In the genomic region with DNA sequence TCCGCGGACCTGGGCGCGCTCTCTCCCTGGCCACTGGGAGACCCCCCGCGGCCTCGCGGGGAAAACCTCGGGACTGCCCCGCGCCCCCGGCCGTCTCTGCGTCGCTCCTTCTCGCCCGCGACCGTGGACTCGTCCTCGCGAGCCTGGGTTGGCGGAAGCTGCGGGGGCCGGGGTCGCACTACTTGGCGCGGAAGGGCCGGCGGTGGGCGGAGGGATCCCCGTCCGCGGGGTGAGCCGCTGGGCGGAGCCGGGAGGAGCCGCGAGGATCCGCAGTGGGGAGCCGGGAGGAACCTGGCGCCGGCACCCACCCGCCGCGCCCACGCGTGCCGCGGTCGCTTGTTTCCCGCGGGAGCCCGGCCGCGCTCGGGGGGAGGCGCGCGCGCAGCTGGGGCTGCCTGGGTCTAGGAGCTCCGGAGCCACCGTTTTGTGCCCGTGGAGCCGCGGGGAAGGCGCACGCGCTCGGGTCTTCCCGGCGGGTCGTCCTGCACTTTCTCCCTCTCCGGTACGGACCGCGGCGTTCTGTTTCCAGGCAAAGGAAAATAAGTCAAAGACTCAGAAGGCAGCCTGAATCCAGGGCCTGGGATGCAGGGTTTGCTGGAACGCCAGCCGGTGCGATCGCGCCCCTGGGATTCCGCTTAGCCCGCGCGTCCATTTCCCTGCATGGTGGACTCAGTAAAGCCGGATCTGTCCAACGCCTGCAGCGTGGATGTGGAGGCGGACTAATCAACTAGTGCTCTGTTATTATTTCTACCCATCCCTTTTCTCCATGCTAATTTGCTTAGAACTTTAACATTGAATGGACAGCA, we compare ENCODE assay signal across 1 cellular context.
A peak's percentile ranks its signal among the peaks of the same experiment; 100 is the strongest.
TF ChIP-seq lines count a peak whose summit lies in the region.

No MANE protein-coding gene starts in this region.

TF ChIP-seq in HepG2, 621 proteins besides CTCF, POLR2A, EP300 and RAD21 (continued from another document and continues in another):
- TF ChIP-seq, protein P1, sequence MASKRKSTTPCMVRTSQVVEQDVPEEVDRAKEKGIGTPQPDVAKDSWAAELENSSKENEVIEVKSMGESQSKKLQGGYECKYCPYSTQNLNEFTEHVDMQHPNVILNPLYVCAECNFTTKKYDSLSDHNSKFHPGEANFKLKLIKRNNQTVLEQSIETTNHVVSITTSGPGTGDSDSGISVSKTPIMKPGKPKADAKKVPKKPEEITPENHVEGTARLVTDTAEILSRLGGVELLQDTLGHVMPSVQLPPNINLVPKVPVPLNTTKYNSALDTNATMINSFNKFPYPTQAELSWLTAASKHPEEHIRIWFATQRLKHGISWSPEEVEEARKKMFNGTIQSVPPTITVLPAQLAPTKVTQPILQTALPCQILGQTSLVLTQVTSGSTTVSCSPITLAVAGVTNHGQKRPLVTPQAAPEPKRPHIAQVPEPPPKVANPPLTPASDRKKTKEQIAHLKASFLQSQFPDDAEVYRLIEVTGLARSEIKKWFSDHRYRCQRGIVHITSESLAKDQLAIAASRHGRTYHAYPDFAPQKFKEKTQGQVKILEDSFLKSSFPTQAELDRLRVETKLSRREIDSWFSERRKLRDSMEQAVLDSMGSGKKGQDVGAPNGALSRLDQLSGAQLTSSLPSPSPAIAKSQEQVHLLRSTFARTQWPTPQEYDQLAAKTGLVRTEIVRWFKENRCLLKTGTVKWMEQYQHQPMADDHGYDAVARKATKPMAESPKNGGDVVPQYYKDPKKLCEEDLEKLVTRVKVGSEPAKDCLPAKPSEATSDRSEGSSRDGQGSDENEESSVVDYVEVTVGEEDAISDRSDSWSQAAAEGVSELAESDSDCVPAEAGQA (IDR thresholded peaks at IDR 0.05; ENCODE audit: low read depth), result peak; percentile 57; the same call in 1 of the 2 replicates
- TF ChIP-seq, protein P1 (CRISPR knock-in tag; IDR thresholded peaks at IDR 0.05; ENCODE audit: borderline replicate concordance), result peak; percentile 60; the same call in 1 of the 2 replicates
- TF ChIP-seq CCDC6 (CRISPR knock-in tag; IDR thresholded peaks at IDR 0.05) (peak; percentile 70; the same call in 1 of the 2 replicates), TEAD3 (CRISPR knock-in tag; optimal IDR thresholded peaks at IDR 0.05; ENCODE audit: borderline replicate concordance) (no peak), FOXA1 (IDR thresholded peaks at IDR 0.05) (no peak), FOXA1 (CRISPR knock-in tag; IDR thresholded peaks at IDR 0.05) (no peak), NFE2L1 (CRISPR knock-in tag; IDR thresholded peaks at IDR 0.05; ENCODE audit: borderline replicate concordance) (no peak), IRX3 (CRISPR knock-in tag; IDR thresholded peaks at IDR 0.05; ENCODE audit: borderline replicate concordance, low read depth) (peak; percentile 54; the same call in 1 of the 2 replicates), ETV5 (CRISPR knock-in tag; IDR thresholded peaks at IDR 0.05; ENCODE audit: borderline replicate concordance) (peak; percentile 20; the same call in 1 of the 2 replicates), ZNF501 (CRISPR knock-in tag; IDR thresholded peaks at IDR 0.05) (peak; percentile 67; the same call in 1 of the 2 replicates), NR2F2 (IDR thresholded peaks at IDR 0.05; ENCODE audit: borderline replicate concordance, low read depth) (no peak), MED1 (CRISPR knock-in tag; IDR thresholded peaks at IDR 0.05) (peak; percentile 14; the same call in 1 of the 2 replicates), KAT8 (CRISPR knock-in tag; IDR thresholded peaks at IDR 0.05) (peak; percentile 15; the same call in 1 of the 2 replicates), HNRNPK (IDR thresholded peaks at IDR 0.05; ENCODE audit: low read depth, low read length, poor library complexity, severe bottlenecking) (peak; percentile 25), ZNF292 (CRISPR knock-in tag; IDR thresholded peaks at IDR 0.05; ENCODE audit: borderline replicate concordance, low read depth) (no peak), KLF6 (CRISPR knock-in tag; IDR thresholded peaks at IDR 0.05) (no peak; the same call in 1 of the 2 replicates), MYC (CRISPR knock-in tag; IDR thresholded peaks at IDR 0.05; ENCODE audit: borderline replicate concordance) (peak; percentile 76), NCOA2 (CRISPR knock-in tag; IDR thresholded peaks at IDR 0.05) (no peak), NR2F1 (CRISPR knock-in tag; IDR thresholded peaks at IDR 0.05) (peak; percentile 35 to 69; a peak in 3 of 4 replicates), ZNF160 (CRISPR knock-in tag; IDR thresholded peaks at IDR 0.05) (0 out of 2 replicates have a peak, but pooled peaks have one; percentile 68), ZFY (CRISPR knock-in tag; IDR thresholded peaks at IDR 0.05) (peak; percentile 82), ZNF556 (CRISPR knock-in tag; IDR thresholded peaks at IDR 0.05; ENCODE audit: borderline replicate concordance) (peak; percentile 53; the same call in 1 of the 2 replicates)
- TF ChIP-seq, protein P2, sequence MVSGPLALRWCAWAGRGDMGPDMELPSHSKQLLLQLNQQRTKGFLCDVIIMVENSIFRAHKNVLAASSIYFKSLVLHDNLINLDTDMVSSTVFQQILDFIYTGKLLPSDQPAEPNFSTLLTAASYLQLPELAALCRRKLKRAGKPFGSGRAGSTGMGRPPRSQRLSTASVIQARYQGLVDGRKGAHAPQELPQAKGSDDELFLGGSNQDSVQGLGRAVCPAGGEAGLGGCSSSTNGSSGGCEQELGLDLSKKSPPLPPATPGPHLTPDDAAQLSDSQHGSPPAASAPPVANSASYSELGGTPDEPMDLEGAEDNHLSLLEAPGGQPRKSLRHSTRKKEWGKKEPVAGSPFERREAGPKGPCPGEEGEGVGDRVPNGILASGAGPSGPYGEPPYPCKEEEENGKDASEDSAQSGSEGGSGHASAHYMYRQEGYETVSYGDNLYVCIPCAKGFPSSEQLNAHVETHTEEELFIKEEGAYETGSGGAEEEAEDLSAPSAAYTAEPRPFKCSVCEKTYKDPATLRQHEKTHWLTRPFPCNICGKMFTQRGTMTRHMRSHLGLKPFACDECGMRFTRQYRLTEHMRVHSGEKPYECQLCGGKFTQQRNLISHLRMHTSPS (CRISPR knock-in tag; IDR thresholded peaks at IDR 0.05; ENCODE audit: low read depth), result no peak
- TF ChIP-seq, protein P3, sequence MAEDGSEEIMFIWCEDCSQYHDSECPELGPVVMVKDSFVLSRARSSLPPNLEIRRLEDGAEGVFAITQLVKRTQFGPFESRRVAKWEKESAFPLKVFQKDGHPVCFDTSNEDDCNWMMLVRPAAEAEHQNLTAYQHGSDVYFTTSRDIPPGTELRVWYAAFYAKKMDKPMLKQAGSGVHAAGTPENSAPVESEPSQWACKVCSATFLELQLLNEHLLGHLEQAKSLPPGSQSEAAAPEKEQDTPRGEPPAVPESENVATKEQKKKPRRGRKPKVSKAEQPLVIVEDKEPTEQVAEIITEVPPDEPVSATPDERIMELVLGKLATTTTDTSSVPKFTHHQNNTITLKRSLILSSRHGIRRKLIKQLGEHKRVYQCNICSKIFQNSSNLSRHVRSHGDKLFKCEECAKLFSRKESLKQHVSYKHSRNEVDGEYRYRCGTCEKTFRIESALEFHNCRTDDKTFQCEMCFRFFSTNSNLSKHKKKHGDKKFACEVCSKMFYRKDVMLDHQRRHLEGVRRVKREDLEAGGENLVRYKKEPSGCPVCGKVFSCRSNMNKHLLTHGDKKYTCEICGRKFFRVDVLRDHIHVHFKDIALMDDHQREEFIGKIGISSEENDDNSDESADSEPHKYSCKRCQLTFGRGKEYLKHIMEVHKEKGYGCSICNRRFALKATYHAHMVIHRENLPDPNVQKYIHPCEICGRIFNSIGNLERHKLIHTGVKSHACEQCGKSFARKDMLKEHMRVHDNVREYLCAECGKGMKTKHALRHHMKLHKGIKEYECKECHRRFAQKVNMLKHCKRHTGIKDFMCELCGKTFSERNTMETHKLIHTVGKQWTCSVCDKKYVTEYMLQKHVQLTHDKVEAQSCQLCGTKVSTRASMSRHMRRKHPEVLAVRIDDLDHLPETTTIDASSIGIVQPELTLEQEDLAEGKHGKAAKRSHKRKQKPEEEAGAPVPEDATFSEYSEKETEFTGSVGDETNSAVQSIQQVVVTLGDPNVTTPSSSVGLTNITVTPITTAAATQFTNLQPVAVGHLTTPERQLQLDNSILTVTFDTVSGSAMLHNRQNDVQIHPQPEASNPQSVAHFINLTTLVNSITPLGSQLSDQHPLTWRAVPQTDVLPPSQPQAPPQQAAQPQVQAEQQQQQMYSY (CRISPR knock-in tag; IDR thresholded peaks at IDR 0.05), result peak; percentile 78; the same call in 1 of the 2 replicates
- TF ChIP-seq, protein P4, sequence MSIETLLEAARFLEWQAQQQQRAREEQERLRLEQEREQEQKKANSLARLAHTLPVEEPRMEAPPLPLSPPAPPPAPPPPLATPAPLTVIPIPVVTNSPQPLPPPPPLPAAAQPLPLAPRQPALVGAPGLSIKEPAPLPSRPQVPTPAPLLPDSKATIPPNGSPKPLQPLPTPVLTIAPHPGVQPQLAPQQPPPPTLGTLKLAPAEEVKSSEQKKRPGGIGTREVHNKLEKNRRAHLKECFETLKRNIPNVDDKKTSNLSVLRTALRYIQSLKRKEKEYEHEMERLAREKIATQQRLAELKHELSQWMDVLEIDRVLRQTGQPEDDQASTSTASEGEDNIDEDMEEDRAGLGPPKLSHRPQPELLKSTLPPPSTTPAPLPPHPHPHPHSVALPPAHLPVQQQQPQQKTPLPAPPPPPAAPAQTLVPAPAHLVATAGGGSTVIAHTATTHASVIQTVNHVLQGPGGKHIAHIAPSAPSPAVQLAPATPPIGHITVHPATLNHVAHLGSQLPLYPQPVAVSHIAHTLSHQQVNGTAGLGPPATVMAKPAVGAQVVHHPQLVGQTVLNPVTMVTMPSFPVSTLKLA (IDR thresholded peaks at IDR 0.05), result no peak
- TF ChIP-seq, protein P5, sequence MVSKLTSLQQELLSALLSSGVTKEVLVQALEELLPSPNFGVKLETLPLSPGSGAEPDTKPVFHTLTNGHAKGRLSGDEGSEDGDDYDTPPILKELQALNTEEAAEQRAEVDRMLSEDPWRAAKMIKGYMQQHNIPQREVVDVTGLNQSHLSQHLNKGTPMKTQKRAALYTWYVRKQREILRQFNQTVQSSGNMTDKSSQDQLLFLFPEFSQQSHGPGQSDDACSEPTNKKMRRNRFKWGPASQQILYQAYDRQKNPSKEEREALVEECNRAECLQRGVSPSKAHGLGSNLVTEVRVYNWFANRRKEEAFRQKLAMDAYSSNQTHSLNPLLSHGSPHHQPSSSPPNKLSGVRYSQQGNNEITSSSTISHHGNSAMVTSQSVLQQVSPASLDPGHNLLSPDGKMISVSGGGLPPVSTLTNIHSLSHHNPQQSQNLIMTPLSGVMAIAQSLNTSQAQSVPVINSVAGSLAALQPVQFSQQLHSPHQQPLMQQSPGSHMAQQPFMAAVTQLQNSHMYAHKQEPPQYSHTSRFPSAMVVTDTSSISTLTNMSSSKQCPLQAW (CRISPR knock-in tag; IDR thresholded peaks at IDR 0.05), result no peak
- TF ChIP-seq, protein P6, sequence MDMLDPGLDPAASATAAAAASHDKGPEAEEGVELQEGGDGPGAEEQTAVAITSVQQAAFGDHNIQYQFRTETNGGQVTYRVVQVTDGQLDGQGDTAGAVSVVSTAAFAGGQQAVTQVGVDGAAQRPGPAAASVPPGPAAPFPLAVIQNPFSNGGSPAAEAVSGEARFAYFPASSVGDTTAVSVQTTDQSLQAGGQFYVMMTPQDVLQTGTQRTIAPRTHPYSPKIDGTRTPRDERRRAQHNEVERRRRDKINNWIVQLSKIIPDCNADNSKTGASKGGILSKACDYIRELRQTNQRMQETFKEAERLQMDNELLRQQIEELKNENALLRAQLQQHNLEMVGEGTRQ (IDR thresholded peaks at IDR 0.05; ENCODE audit: low read depth, low read length), result no peak
- TF ChIP-seq, protein P6 (CRISPR knock-in tag; IDR thresholded peaks at IDR 0.05; ENCODE audit: borderline replicate concordance), result 0 out of 2 replicates have a peak, but pooled peaks have one; percentile 11
- TF ChIP-seq, protein P7, sequence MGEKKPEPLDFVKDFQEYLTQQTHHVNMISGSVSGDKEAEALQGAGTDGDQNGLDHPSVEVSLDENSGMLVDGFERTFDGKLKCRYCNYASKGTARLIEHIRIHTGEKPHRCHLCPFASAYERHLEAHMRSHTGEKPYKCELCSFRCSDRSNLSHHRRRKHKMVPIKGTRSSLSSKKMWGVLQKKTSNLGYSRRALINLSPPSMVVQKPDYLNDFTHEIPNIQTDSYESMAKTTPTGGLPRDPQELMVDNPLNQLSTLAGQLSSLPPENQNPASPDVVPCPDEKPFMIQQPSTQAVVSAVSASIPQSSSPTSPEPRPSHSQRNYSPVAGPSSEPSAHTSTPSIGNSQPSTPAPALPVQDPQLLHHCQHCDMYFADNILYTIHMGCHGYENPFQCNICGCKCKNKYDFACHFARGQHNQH (CRISPR knock-in tag; IDR thresholded peaks at IDR 0.05), result 0 out of 2 replicates have a peak, but pooled peaks have one; percentile 39
